In the genomic region with DNA sequence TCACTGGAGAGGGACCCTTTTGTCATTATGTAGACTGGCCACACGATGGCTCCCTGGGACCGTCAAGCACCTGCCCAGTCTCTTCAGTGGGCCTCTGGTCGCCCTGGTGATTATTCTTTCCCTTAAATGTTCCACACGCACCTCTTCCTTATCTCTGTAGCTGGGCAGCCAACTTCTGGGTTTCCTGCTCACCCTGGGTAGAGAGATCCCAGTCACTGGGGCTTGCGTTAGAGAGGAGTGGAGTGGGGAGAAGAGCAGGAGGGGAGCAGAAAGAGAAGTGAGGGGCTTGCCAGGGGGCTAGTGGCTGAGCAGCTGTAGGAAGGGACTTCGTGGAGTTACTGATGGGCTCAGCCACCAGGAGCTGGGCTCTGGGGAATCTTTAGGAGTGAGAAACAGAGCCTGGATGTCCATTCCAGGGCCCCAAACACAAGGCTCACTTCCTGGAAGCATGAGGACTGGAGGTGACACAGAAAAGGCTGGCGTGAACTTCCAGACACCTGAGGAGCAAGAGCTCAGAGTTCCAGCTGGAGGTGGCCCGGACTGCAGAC, we compare ENCODE assay signal across 9 cellular contexts.
A peak's percentile ranks its signal among the peaks of the same experiment; 100 is the strongest.
DNase-seq lines count a peak whose midpoint lies in the region; ATAC-seq and TF ChIP-seq lines count a peak whose summit lies in the region.
"Had no signal": no experiment of that assay in that cellular context is flagged by ENCODE, and none has a peak within 500 bp of the region (broad histone marks: within the 10 kb centered on the region; RNA-seq: fewer than 3 reads in every experiment).

No MANE protein-coding gene starts in this region.

- H3K27me3 ChIP-seq in fibroblast of lung (ENCODE audit: control insufficient read depth, insufficient read depth, low read length) (peaks cover 2% of the 10 kb centered on the region), neural progenitor cell (no peaks in the 10 kb centered on the region)

- no peaks in the 10 kb centered on the region for H3K4me1 Mint-ChIP-seq in activated CD8-positive, alpha-beta memory T cell treated with anti-CD3 and anti-CD28 coated beads, Interleukin-2, amount 10 ng/mL, durations not matched to agents 7 days and 5 days
- peaks cover 16% of the 10 kb centered on the region for H3K4me1 Mint-ChIP-seq in neural progenitor cell
- H3K4me1 Mint-ChIP-seq: central memory CD8-positive, alpha-beta T cell had no signal

- ATAC-seq in activated CD8-positive, alpha-beta memory T cell treated with anti-CD3 and anti-CD28 coated beads, Interleukin-2, amount 10 ng/mL, durations not matched to agents 7 days and 5 days, result no peak
- ATAC-seq in GM18870 (IDR thresholded peaks at IDR 0.05; ENCODE audit: unreplicated experiment) (no peak), GM19452 (IDR thresholded peaks at IDR 0.05; ENCODE audit: unreplicated experiment) (no peak)

- H3K4me2 ChIP-seq in fibroblast of lung (ENCODE audit: extremely low read depth, insufficient read depth, low read length) (no peak overlapping the region), neural progenitor cell (peak overlapping the region; percentile 56)

- H3K4me3 Mint-ChIP-seq in activated CD8-positive, alpha-beta memory T cell treated with anti-CD3 and anti-CD28 coated beads, Interleukin-2, amount 10 ng/mL, durations not matched to agents 7 days and 5 days, result no peak overlapping the region
- H3K4me3 Mint-ChIP-seq in neural progenitor cell, result no peak overlapping the region
- H3K4me3 Mint-ChIP-seq: central memory CD8-positive, alpha-beta T cell had no signal

- no peak overlapping the region for H2AFZ ChIP-seq in fibroblast of lung (ENCODE audit: low read length)
- peak overlapping the region; percentile 85 for H2AFZ ChIP-seq in neural progenitor cell (replicated peaks)

- H3K4me3 ChIP-seq in fibroblast of lung (replicated peaks in 1 of 4; ENCODE audit: control extremely low read depth in 1 of 4, insufficient read depth in 1 of 4, low read depth in 3 of 4, low read length in 4 of 4) (no peak overlapping the region), neural progenitor cell (no peak overlapping the region)

- POLR2A ChIA-PET in RWPE1 (lab: Yijun Ruan, JAX; ENCODE audit: low non-redundant PET), result no interaction called here

- no peaks in the 10 kb centered on the region for H3K36me3 ChIP-seq in fibroblast of lung (ENCODE audit: control insufficient read depth, insufficient read depth, low read length)
- no peaks in the 10 kb centered on the region for H3K36me3 ChIP-seq in neural progenitor cell

- H3K27ac ChIP-seq in RWPE1 (no peak overlapping the region), fibroblast of lung (ENCODE audit: insufficient read depth, low read length) (no peak overlapping the region), neural progenitor cell (no peak overlapping the region)

- H3K9ac ChIP-seq in fibroblast of lung (ENCODE audit: insufficient read depth, low read length) (no peak overlapping the region), neural progenitor cell (no peak overlapping the region)

- TF ChIP-seq CTCF in RWPE1 (conservative IDR thresholded peaks at IDR 0.05; ENCODE audit: low read depth) (peak; percentile 83), fibroblast of lung (conservative IDR thresholded peaks at IDR 0.05 in 1 of 2, IDR thresholded peaks at IDR 0.05 in 1 of 2; ENCODE audit: low read depth in 1 of 2, low read length in 2 of 2) (peak; percentile 40 to 54), neural progenitor cell (IDR thresholded peaks at IDR 0.05) (peak; percentile 77)

- CTCF ChIA-PET in activated CD8-positive, alpha-beta memory T cell treated with anti-CD3 and anti-CD28 coated beads, Interleukin-2, amount 10 ng/mL, durations not matched to agents 7 days and 5 days (lab: Charles Lee), result interaction anchor here (1.4 kb wide), 1 partner anchor 8 kb away, joined by 3 read pairs; no protein-coding TSS in a partner anchor
- CTCF ChIA-PET in RWPE1 (lab: Yijun Ruan, JAX), result interaction anchor here (0.5 to 3.6 kb wide), 10 partner anchors 9 to 1851 kb away, joined by 3 to 18 read pairs (median 4); no protein-coding TSS in a partner anchor

- H3K4me1 ChIP-seq in fibroblast of lung (ENCODE audit: control insufficient read depth, extremely low read depth, insufficient read depth, low read length), result no peaks in the 10 kb centered on the region
- peaks cover 43% of the 10 kb centered on the region for H3K4me1 ChIP-seq in neural progenitor cell

- no peaks in the 10 kb centered on the region for H3K79me2 ChIP-seq in fibroblast of lung (ENCODE audit: control insufficient read depth, insufficient read depth, low read length)
- no peaks in the 10 kb centered on the region for H3K79me2 ChIP-seq in neural progenitor cell (ENCODE audit: low read depth)

- H4K20me1 ChIP-seq in fibroblast of lung (ENCODE audit: control insufficient read depth, extremely low read depth, insufficient read depth, low read length) (no peaks in the 10 kb centered on the region), neural progenitor cell (ENCODE audit: low read depth) (no peaks in the 10 kb centered on the region)

- H3K27ac Mint-ChIP-seq in activated CD8-positive, alpha-beta memory T cell treated with anti-CD3 and anti-CD28 coated beads, Interleukin-2, amount 10 ng/mL, durations not matched to agents 7 days and 5 days, result no peak overlapping the region
- H3K27ac Mint-ChIP-seq in neural progenitor cell, result peak overlapping the region; percentile 82

- no peaks in the 10 kb centered on the region for H3K9me3 Mint-ChIP-seq in activated CD8-positive, alpha-beta memory T cell treated with anti-CD3 and anti-CD28 coated beads, Interleukin-2, amount 10 ng/mL, durations not matched to agents 7 days and 5 days (ENCODE audit: low read depth)
- peaks cover 4% of the 10 kb centered on the region for H3K9me3 Mint-ChIP-seq in neural progenitor cell
- H3K9me3 Mint-ChIP-seq: central memory CD8-positive, alpha-beta T cell had no signal

- H3F3A ChIP-seq in neural progenitor cell (ENCODE audit: low read depth), result peaks cover 15% of the 10 kb centered on the region

- DNase-seq in activated CD8-positive, alpha-beta memory T cell treated with anti-CD3 and anti-CD28 coated beads, Interleukin-2, amount 10 ng/mL, durations not matched to agents 7 days and 5 days, result peak; percentile 43
- no peak for DNase-seq in activated CD8-positive, alpha-beta memory T cell treated with anti-CD3 and anti-CD28 coated beads, Interleukin-2, amount 50 U/mL, for 4 hours
- DNase-seq in LHCN-M2 (ENCODE audit: low read depth) (peak; percentile 26), RWPE1 (ENCODE audit: low spot score) (peak; percentile 93), fibroblast of lung (ENCODE audit: low read depth in 2 of 2) (peak; percentile 36 to 39), neural progenitor cell (ENCODE audit: low spot score) (peak; percentile 89)

- H3K27me3 Mint-ChIP-seq in activated CD8-positive, alpha-beta memory T cell treated with anti-CD3 and anti-CD28 coated beads, Interleukin-2, amount 10 ng/mL, durations not matched to agents 7 days and 5 days, result peaks cover 53% of the 10 kb centered on the region
- peaks cover 13% of the 10 kb centered on the region for H3K27me3 Mint-ChIP-seq in neural progenitor cell (ENCODE audit: insufficient read depth, low read depth)

- H3K36me3 Mint-ChIP-seq in activated CD8-positive, alpha-beta memory T cell treated with anti-CD3 and anti-CD28 coated beads, Interleukin-2, amount 10 ng/mL, durations not matched to agents 7 days and 5 days, result no peaks in the 10 kb centered on the region
- H3K36me3 Mint-ChIP-seq in neural progenitor cell, result no peaks in the 10 kb centered on the region

- no peaks in the 10 kb centered on the region for H3K9me3 ChIP-seq in fibroblast of lung (ENCODE audit: control insufficient read depth, insufficient read depth, low read depth, low read length)
- no peaks in the 10 kb centered on the region for H3K9me3 ChIP-seq in neural progenitor cell (ENCODE audit: low read depth)
